1 cellular context compared by ENCODE assay signal in genomic region chr1:160047116-160047991, GRCh38.
TF ChIP-seq lines count a peak whose summit lies in the region.

No MANE protein-coding gene starts in this region.

TF ChIP-seq in K562, 482 proteins besides CTCF, POLR2A, EP300 and RAD21:
- TF ChIP-seq CBX5 (IDR thresholded peaks at IDR 0.05; ENCODE audit: borderline replicate concordance, low read depth), result no peak
- TF ChIP-seq ZNF407 (IDR thresholded peaks at IDR 0.05; ENCODE audit: low read depth), result 0 out of 2 replicates have a peak, but pooled peaks have one; percentile 17
